ENCODE assay signal across 8 cellular contexts in the genomic region with DNA sequence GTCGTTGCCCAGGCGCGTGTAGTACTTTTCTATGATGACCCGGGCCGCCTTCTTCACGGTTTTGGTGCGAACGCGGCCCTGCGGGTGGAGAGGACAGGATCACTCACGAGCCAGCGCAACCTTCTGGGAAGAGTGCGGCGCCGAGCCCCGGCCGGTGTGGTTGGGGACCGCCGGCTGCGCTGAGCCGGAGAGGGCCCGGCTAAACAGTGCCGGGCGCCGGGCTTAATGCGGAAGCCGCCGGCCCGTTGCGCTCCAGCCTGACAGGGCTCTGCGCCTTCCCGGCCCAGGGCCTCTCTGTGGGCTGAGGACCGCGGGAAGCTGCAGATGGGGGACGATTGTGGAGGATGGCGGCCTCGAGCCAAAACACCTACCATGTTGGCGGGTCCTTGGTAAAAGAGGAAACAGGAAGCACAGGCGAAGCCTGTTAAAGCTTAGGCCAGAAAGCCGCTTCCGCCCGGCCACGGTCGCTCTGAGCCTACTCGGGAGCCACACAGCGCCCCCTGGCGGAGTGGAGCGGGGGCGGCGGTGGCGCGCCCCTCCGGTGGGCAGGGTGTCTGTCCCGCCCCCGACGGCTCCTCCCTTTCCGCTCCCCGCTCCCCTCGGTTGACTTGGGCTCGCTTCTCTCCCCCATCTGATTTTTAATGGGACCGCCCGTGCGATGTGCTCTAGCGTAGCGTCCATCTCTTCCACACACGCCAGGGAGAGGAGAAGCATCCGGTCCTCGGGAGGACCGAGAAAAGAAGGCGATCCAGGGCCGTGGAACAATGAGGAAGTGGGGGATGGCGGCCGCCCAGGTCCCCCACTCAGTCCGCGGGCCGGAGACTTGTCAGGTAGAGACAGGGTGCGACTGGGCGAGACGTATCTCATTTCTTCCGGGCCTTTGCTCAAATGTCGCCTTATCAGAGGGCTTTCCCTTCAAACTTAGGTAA. TPM values are rescaled to one million over a fixed set of nuclear protein-coding genes. Genes with fewer than 3 reads are reported as not detected.
A peak's percentile ranks its signal among the peaks of the same experiment; 100 is the strongest.
DNase-seq lines count a peak whose midpoint lies in the region; ATAC-seq and TF ChIP-seq lines count a peak whose summit lies in the region.

TSS of gene RPS17 (minus strand) at position 403 of the 929 bp plus-strand sequence. CDS start at position 374, 29 bp downstream.

- H3K4me3 Mint-ChIP-seq in activated naive CD8-positive, alpha-beta T cell treated with anti-CD3 and anti-CD28 coated beads, Interleukin-2, amount 10 ng/mL, durations not matched to agents 7 days and 5 days: peak within 1 kb of the TSS; percentile 96

- intact Hi-C loops in left cardiac atrium (cut with DNase I): loop anchor here in 1 of 2 donors (2.0 kb wide), 1 partner anchor 210 kb away; no protein-coding TSS in a partner anchor

- peak within 1 kb of the TSS; percentile 97 for H3K27ac Mint-ChIP-seq in activated naive CD8-positive, alpha-beta T cell treated with anti-CD3 and anti-CD28 coated beads, Interleukin-2, amount 10 ng/mL, durations not matched to agents 7 days and 5 days

- peaks cover 31% of the 10 kb centered on the region for H3K36me3 Mint-ChIP-seq in activated naive CD8-positive, alpha-beta T cell treated with anti-CD3 and anti-CD28 coated beads, Interleukin-2, amount 10 ng/mL, durations not matched to agents 7 days and 5 days

- H3K9me3 Mint-ChIP-seq in activated naive CD8-positive, alpha-beta T cell treated with anti-CD3 and anti-CD28 coated beads, Interleukin-2, amount 10 ng/mL, durations not matched to agents 7 days and 5 days: no peaks in the 10 kb centered on the region

- POLR2A ChIA-PET in activated naive CD8-positive, alpha-beta T cell treated with anti-CD3 and anti-CD28 coated beads, Interleukin-2, amount 10 ng/mL, durations not matched to agents 7 days and 5 days (lab: Charles Lee): interaction anchor here (0.6 to 3.4 kb wide), 16 partner anchors 9 to 668 kb away, joined by 3 to 31 read pairs (median 3); partner anchors contain the start of genes C15orf40, HDGFL3, RAMAC and TM6SF1

- TF ChIP-seq CTCF in GM12872 (IDR thresholded peaks at IDR 0.05; ENCODE audit: insufficient read depth, low read depth, low read length): peak; percentile 94

- H3K27me3 Mint-ChIP-seq in activated naive CD8-positive, alpha-beta T cell treated with anti-CD3 and anti-CD28 coated beads, Interleukin-2, amount 10 ng/mL, durations not matched to agents 7 days and 5 days: no peaks in the 10 kb centered on the region

- peaks cover 28% of the 10 kb centered on the region for H3K4me1 Mint-ChIP-seq in activated naive CD8-positive, alpha-beta T cell treated with anti-CD3 and anti-CD28 coated beads, Interleukin-2, amount 10 ng/mL, durations not matched to agents 7 days and 5 days

- peak; percentile 100 for DNase-seq in activated naive CD8-positive, alpha-beta T cell treated with anti-CD3 and anti-CD28 coated beads, Interleukin-2, amount 10 ng/mL, durations not matched to agents 7 days and 5 days
- DNase-seq in left cardiac atrium (peak; percentile 97), renal cortical epithelial cell (ENCODE audit: low read depth) (peak; percentile 85), NCI-H2227 (lab: John Stamatoyannopoulos, UW; ENCODE audit: unreplicated experiment) (no peak), DMS 273 treated with DMSO at 0.1 percent for 48 hours (lab: John Stamatoyannopoulos, UW) (no peak)

- ATAC-seq in HG02623 (IDR thresholded peaks at IDR 0.05; ENCODE audit: unreplicated experiment): peak; percentile 91
- peak; percentile 95 for ATAC-seq in activated naive CD8-positive, alpha-beta T cell treated with anti-CD3 and anti-CD28 coated beads, Interleukin-2, amount 10 ng/mL, durations not matched to agents 7 days and 5 days (ENCODE audit: low read depth)
- peak; percentile 98 for ATAC-seq in left cardiac atrium

TF ChIP-seq in PFSK-1, 5 proteins besides CTCF, POLR2A, EP300 and RAD21:
- peak; percentile 56; the same call in 1 of the 2 replicates for TF ChIP-seq SIN3A (IDR thresholded peaks at IDR 0.05; ENCODE audit: borderline replicate concordance, insufficient read depth, low read length)
- peak; percentile 100 for TF ChIP-seq TAF1 (IDR thresholded peaks at IDR 0.05; ENCODE audit: borderline replicate concordance, insufficient read depth, low read length)
- peak in 1 of 2 experiments; percentile 78; a peak in 2 of 4 replicates for TF ChIP-seq REST (IDR thresholded peaks at IDR 0.05; ENCODE audit: insufficient read depth in 1 of 2, low read depth in 2 of 2, low read length in 2 of 2)
- peak; percentile 99 for TF ChIP-seq POLR2AphosphoS5 (IDR thresholded peaks at IDR 0.05; ENCODE audit: low read depth, low read length)
- TF ChIP-seq FOXP2 (optimal IDR thresholded peaks at IDR 0.05; ENCODE audit: borderline replicate concordance, extremely low read depth, extremely low read length, insufficient read depth): no peak

RNA-seq across cellular contexts. Expression of gene RPS17, which starts in this region (rescaled TPM):
- polyA plus RNA-seq in PFSK-1 (2012; ENCODE audit: insufficient read length, low read depth): 3,373 TPM
- total RNA-seq in activated naive CD8-positive, alpha-beta T cell treated with anti-CD3 and anti-CD28 coated beads, Interleukin-2, amount 10 ng/mL, durations not matched to agents 7 days and 5 days: 1,000 to 10,000 TPM; 1,491 to 1,514 TPM
- total RNA-seq in left cardiac atrium: 100 to 1,000 TPM; 888 to 970 TPM
- total RNA-seq in renal cortical epithelial cell: 661 and 1,315 TPM in 2 replicates

Comparison
In these comparisons a context has a peak if more than half of its experiments do, and no peak if none do; other contexts are left out.
1. DNase-seq: peak in activated naive CD8-positive, alpha-beta T cell treated with anti-CD3 and anti-CD28 coated beads, Interleukin-2, amount 10 ng/mL, durations not matched to agents 7 days and 5 days (single experiment), left cardiac atrium (single experiment) and renal cortical epithelial cell (single experiment); none in NCI-H2227 (single experiment) and DMS 273 treated with DMSO at 0.1 percent for 48 hours (single experiment).
2. Peak in every context shown above with its lines, with median percentiles within 50 percentile points of each other: ATAC-seq.